1 cellular context compared by ENCODE assay signal in genomic region chr18:37166491-37166890, GRCh38.
TF ChIP-seq lines count a peak whose summit lies in the region.

No MANE protein-coding gene starts in this region.

TF ChIP-seq in GM23338, 12 proteins besides CTCF, POLR2A, EP300 and RAD21 (continued from another document):
- TF ChIP-seq ZNF462 (CRISPR knock-in tag; IDR thresholded peaks at IDR 0.05) (no peak), EZH2 (IDR thresholded peaks at IDR 0.05; ENCODE audit: low read depth, unreplicated experiment) (no peak), EZH2phosphoT487 (IDR thresholded peaks at IDR 0.05; ENCODE audit: unreplicated experiment) (no peak), CREB1 (CRISPR knock-in tag; IDR thresholded peaks at IDR 0.05; ENCODE audit: low read depth) (no peak), JUNB (IDR thresholded peaks at IDR 0.05; ENCODE audit: unreplicated experiment) (no peak), REST (IDR thresholded peaks at IDR 0.05; ENCODE audit: unreplicated experiment) (no peak), ETS1 (IDR thresholded peaks at IDR 0.05) (no peak), STAT1 (IDR thresholded peaks at IDR 0.05; ENCODE audit: unreplicated experiment) (no peak), NANOG (IDR thresholded peaks at IDR 0.05; ENCODE audit: borderline replicate concordance) (no peak)
